Comparison of ENCODE assay signal across 16 cellular contexts in the genomic region with DNA sequence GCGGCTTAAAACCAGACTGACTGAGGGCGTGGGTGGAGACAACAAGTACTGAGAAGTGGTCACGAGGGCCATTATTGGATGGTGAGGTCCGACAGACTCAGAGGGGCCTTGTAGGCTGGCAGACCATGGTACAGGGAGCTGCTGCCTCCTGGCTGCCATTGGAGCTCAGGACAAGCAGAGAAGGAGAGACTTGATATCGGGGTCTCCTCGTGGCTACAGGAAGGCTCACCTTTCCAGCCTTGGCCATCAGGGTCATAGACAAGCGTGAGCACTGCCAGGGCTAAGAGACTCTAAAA.
"Had no signal": no experiment of that assay in that cellular context is flagged by ENCODE, and none has a peak within 500 bp of the region (broad histone marks: within the 10 kb centered on the region; RNA-seq: fewer than 3 reads in every experiment).

No MANE protein-coding gene starts in this region.

- H3K27me3 ChIP-seq: heart right ventricle, stomach had no signal

- H2AFZ ChIP-seq: parathyroid adenoma had no signal

- H3K9ac ChIP-seq: parathyroid adenoma had no signal

- H3K27me3 Mint-ChIP-seq: activated B cell treated with CpG ODN at 0.5 μM for 24 hours; activated naive CD4-positive, alpha-beta T cell treated with anti-CD3 and anti-CD28 coated beads, Interleukin-2, amount 50 U/mL, for 24 hours; T-cell had no signal

- H3K4me1 Mint-ChIP-seq: activated B cell treated with CpG ODN at 0.5 μM for 24 hours had no signal

- H3K27ac Mint-ChIP-seq: activated B cell treated with CpG ODN at 0.5 μM for 24 hours; activated naive CD4-positive, alpha-beta T cell treated with anti-CD3 and anti-CD28 coated beads, Interleukin-2, amount 50 U/mL, for 24 hours; nephron; T-cell had no signal

- DNase-seq: activated B cell treated with CpG ODN at 0.5 μM for 24 hours; activated CD4-positive, alpha-beta T cell treated with anti-CD3 and anti-CD28 coated beads, Interleukin-2, amount 50 U/mL, for 1 hour; activated effector memory CD4-positive, alpha-beta T cell treated with Interleukin-2 at 50 U/mL for 16 hours; foreskin melanocyte; heart right ventricle; islet precursor cell; left ventricle myocardium superior; mesenchymal stem cell; retina; stimulated activated CD4-positive, alpha-beta T cell treated with anti-CD3 and anti-CD28 coated beads, Interleukin-15, amount 100 ng/mL, for 24 hours; stimulated activated CD4-positive, alpha-beta T cell treated with anti-CD3 and anti-CD28 coated beads, Interleukin-4, amount 100 ng/mL, for 24 hours; stomach; T-cell had no signal

- H3K4me3 Mint-ChIP-seq: activated B cell treated with CpG ODN at 0.5 μM for 24 hours; activated naive CD4-positive, alpha-beta T cell treated with anti-CD3 and anti-CD28 coated beads, Interleukin-2, amount 50 U/mL, for 24 hours; nephron; T-cell had no signal

- H3K27ac ChIP-seq: heart right ventricle, parathyroid adenoma, stomach had no signal

- H3K4me3 ChIP-seq: heart right ventricle, stomach had no signal

- H3K9me3 Mint-ChIP-seq: activated B cell treated with CpG ODN at 0.5 μM for 24 hours; activated naive CD4-positive, alpha-beta T cell treated with anti-CD3 and anti-CD28 coated beads, Interleukin-2, amount 50 U/mL, for 24 hours; nephron; T-cell had no signal

- H3K4me1 ChIP-seq: heart right ventricle, parathyroid adenoma, stomach had no signal

- H3K9me3 ChIP-seq: heart right ventricle, stomach had no signal
